Comparison of ENCODE assay signal across 10 cellular contexts in genomic region chr3:66473637-66474036, GRCh38. TPM values are rescaled to one million over a fixed set of nuclear protein-coding genes. Genes with fewer than 3 reads are reported as not detected.
A peak's percentile ranks its signal among the peaks of the same experiment; 100 is the strongest.
DNase-seq lines count a peak whose midpoint lies in the region; ATAC-seq and TF ChIP-seq lines count a peak whose summit lies in the region.
"Had no signal": no experiment of that assay in that cellular context is flagged by ENCODE, and none has a peak within 500 bp of the region (broad histone marks: within the 10 kb centered on the region; RNA-seq: fewer than 3 reads in every experiment).

No MANE protein-coding gene starts in this region.

- H3K27ac ChIP-seq in heart left ventricle = peak overlapping the region in 4 of 12 donors; percentile 2 to 55 (median 37)
- H3K27ac ChIP-seq in stomach smooth muscle (ENCODE audit: low read length) = peak overlapping the region; percentile 46
- H3K27ac ChIP-seq in suprapubic skin = no peak overlapping the region
- no peak overlapping the region for H3K27ac ChIP-seq in endodermal cell (ENCODE audit: low read depth, low read length)

- H3K27ac Mint-ChIP-seq in endodermal cell = no peak overlapping the region

- no peak for TF ChIP-seq POLR2A in heart left ventricle (IDR thresholded peaks at IDR 0.05)
- TF ChIP-seq POLR2A in suprapubic skin (IDR thresholded peaks at IDR 0.05) = no peak

- H3K27me3 ChIP-seq in heart left ventricle = no peaks in the 10 kb centered on the region
- H3K27me3 ChIP-seq in stomach smooth muscle (ENCODE audit: control insufficient read depth in 1 of 2, insufficient read depth in 2 of 2, low read length in 2 of 2) = no peaks in the 10 kb centered on the region
- H3K27me3 ChIP-seq in suprapubic skin = no peaks in the 10 kb centered on the region
- no peaks in the 10 kb centered on the region for H3K27me3 ChIP-seq in endodermal cell (ENCODE audit: control insufficient read depth, insufficient read depth, low read length, poor library complexity, severe bottlenecking)
- H3K27me3 ChIP-seq: tibial nerve had no signal

- 47 to 69% (median 61%) methylated on average over 11 of the region's 11 CpGs for WGBS in heart left ventricle, 4 donors
- 62% methylated on average over 11 of the region's 11 CpGs for WGBS in suprapubic skin
- WGBS in endodermal cell (ENCODE audit: insufficient coverage in 1 of 2, insufficient read length in 1 of 2), 2 experiments = 89 to 96% methylated on average over 9 to 11 of the region's 11 CpGs

- peak overlapping the region; percentile 1 to 39 for H3K9ac ChIP-seq in stomach smooth muscle (ENCODE audit: low read length in 2 of 2)
- no peak overlapping the region for H3K9ac ChIP-seq in endodermal cell (ENCODE audit: extremely low read depth, low read length, poor library complexity, severe bottlenecking)

- DNase-seq in heart left ventricle (no peak), Right ventricle myocardium inferior (ENCODE audit: missing footprints) (no peak), fibroblast of mammary gland (ENCODE audit: low read depth) (peak; percentile 36), suprapubic skin (ENCODE audit: low spot score in 2 of 2) (no peak), endodermal cell (no peak), GM10248 (ENCODE audit: extremely low spot score) (no peak)
- peak; percentile 54 for DNase-seq in activated CD4-positive, alpha-beta T cell treated with anti-CD3 and anti-CD28 coated beads for 48 hours
- DNase-seq: retina had no signal

- no peak for TF ChIP-seq CTCF in heart left ventricle (IDR thresholded peaks at IDR 0.05)
- TF ChIP-seq CTCF in fibroblast of mammary gland (conservative IDR thresholded peaks at IDR 0.05; ENCODE audit: control insufficient read depth, insufficient read depth, low read depth, low read length) = no peak
- TF ChIP-seq CTCF in suprapubic skin (IDR thresholded peaks at IDR 0.05) = no peak
- no peak for TF ChIP-seq CTCF in endodermal cell (conservative IDR thresholded peaks at IDR 0.05)
- no peak for TF ChIP-seq CTCF in GM10248 (IDR thresholded peaks at IDR 0.05; ENCODE audit: control extremely low read depth, extremely low read depth, low read depth, missing control alignments)

- ATAC-seq in heart left ventricle = peak in 3 of 4 donors; percentile 19 to 38 (median 31)
- no peak for ATAC-seq in Right ventricle myocardium inferior

- H3K36me3 ChIP-seq in heart left ventricle (no peaks in the 10 kb centered on the region), stomach smooth muscle (ENCODE audit: control insufficient read depth in 2 of 2, insufficient read depth in 2 of 2, low read length in 2 of 2) (no peaks in the 10 kb centered on the region), suprapubic skin (no peaks in the 10 kb centered on the region), endodermal cell (ENCODE audit: control insufficient read depth, insufficient read depth, low read length) (peaks cover 10% of the 10 kb centered on the region)
- H3K36me3 ChIP-seq: tibial nerve had no signal

- H3K4me3 Mint-ChIP-seq in endodermal cell = no peak overlapping the region

- CTCF ChIA-PET in GM10248 (lab: Yijun Ruan, JAX) = interaction anchor here (1.1 to 2.7 kb wide), 7 partner anchors 9 to 66 kb away, joined by 4 to 15 read pairs (median 5); no protein-coding TSS in a partner anchor

- H3K27me3 Mint-ChIP-seq in endodermal cell (ENCODE audit: insufficient read depth) = no peaks in the 10 kb centered on the region

- TF ChIP-seq EP300 in suprapubic skin (IDR thresholded peaks at IDR 0.05) = no peak

- intact Hi-C loops in heart left ventricle (cut with DNase I) (no loop called here), Right ventricle myocardium inferior (cut with DNase I) (no loop called here)

- H3K9me3 Mint-ChIP-seq in endodermal cell = no peaks in the 10 kb centered on the region

- H3K4me1 Mint-ChIP-seq in endodermal cell = peaks cover 36% of the 10 kb centered on the region

- peak overlapping the region in 2 of 12 donors; percentile 5 to 15 for H3K4me3 ChIP-seq in heart left ventricle
- no peak overlapping the region for H3K4me3 ChIP-seq in fibroblast of mammary gland (ENCODE audit: control insufficient read depth, low read depth, low read length)
- H3K4me3 ChIP-seq in stomach smooth muscle (ENCODE audit: low read length in 2 of 2) = peak overlapping the region; percentile 31 to 52
- H3K4me3 ChIP-seq in suprapubic skin = no peak overlapping the region
- no peak overlapping the region for H3K4me3 ChIP-seq in endodermal cell (ENCODE audit: low read length)
- H3K4me3 ChIP-seq: tibial nerve had no signal

- peaks cover 3% of the 10 kb centered on the region for H3K36me3 Mint-ChIP-seq in endodermal cell (ENCODE audit: low read depth)

- POLR2A ChIA-PET in GM10248 (lab: Yijun Ruan, JAX) = no interaction called here

- no peaks in the 10 kb centered on the region for H3K9me3 ChIP-seq in heart left ventricle
- no peaks in the 10 kb centered on the region for H3K9me3 ChIP-seq in stomach smooth muscle (ENCODE audit: control insufficient read depth in 2 of 2, low read length in 2 of 2)
- no peaks in the 10 kb centered on the region for H3K9me3 ChIP-seq in suprapubic skin
- no peaks in the 10 kb centered on the region for H3K9me3 ChIP-seq in endodermal cell (ENCODE audit: control insufficient read depth, low read length)
- H3K9me3 ChIP-seq: tibial nerve had no signal

- H3K4me1 ChIP-seq in heart left ventricle (peaks cover 0 to 90% (median 66%) of the 10 kb centered on the region in 12 donors), stomach smooth muscle (ENCODE audit: control insufficient read depth, insufficient read depth, low read length) (peaks cover 70% of the 10 kb centered on the region), suprapubic skin (peaks cover 45% of the 10 kb centered on the region), endodermal cell (ENCODE audit: control insufficient read depth, insufficient read depth, low read length) (peaks cover 38% of the 10 kb centered on the region)

RNA-seq across cellular contexts. Expression of gene LRIG1, which starts 27.2 kb away (rescaled TPM):
- total RNA-seq in heart left ventricle (100 to 1,000 TPM in 4 of 9 donors, 10 to 100 TPM in 5; 71.0 to 161 (median 98.3) TPM), Right ventricle myocardium inferior (93.8 TPM), suprapubic skin (10 to 100 TPM; 69.1 to 88.0 (median 78.9) TPM), endodermal cell (10 to 100 TPM; 37.5 to 42.3 TPM)
- polyA plus RNA-seq in heart left ventricle = 10 to 100 TPM; 42.3 to 52.9 TPM
- 119 TPM for polyA plus RNA-seq in endodermal cell (2013, experiment 1 of 2)
- polyA plus RNA-seq in endodermal cell (2013, experiment 2 of 2) = 96.5 TPM

Comparison
In these comparisons a context has a peak if more than half of its experiments do, and no peak if none do; other contexts are left out.
1. DNase-seq: peak in activated CD4-positive, alpha-beta T cell treated with anti-CD3 and anti-CD28 coated beads for 48 hours (single experiment) and fibroblast of mammary gland (single experiment); none in heart left ventricle (0 of 5), Right ventricle myocardium inferior (single experiment), suprapubic skin (0 of 2), endodermal cell (single experiment) and GM10248 (single experiment).
2. H3K4me3 ChIP-seq: peak in stomach smooth muscle (2 of 2); none in fibroblast of mammary gland (single experiment), suprapubic skin (single experiment) and endodermal cell (single experiment).